ENCODE assay signal across 8 cellular contexts in the genomic region with DNA sequence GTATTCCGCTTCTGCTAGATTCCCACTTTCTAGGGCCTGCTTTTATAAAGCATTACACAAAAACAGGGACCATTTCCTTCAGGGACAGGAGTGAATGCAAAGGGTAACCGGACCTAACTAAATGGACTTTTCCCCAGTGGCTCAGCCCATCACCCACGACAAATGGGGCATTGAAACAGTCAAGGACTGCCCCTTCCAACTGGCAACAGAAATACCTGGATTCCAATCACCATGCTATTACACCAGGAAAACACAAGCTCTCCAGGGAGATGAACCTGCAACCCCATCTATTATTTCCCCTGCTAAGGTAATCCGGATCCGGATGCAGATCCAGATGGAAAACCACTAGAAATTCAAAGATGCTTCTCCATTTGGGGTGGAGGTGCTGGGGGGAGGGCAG. TPM values are rescaled to one million over a fixed set of nuclear protein-coding genes. Genes with fewer than 3 reads are reported as not detected.
A peak's percentile ranks its signal among the peaks of the same experiment; 100 is the strongest.
DNase-seq lines count a peak whose midpoint lies in the region; ATAC-seq and TF ChIP-seq lines count a peak whose summit lies in the region.

No MANE protein-coding gene starts in this region.

- H3K4me1 ChIP-seq in BE2C (peaks cover 5% of the 10 kb centered on the region), mucosa of rectum (ENCODE audit: control insufficient read depth in 2 of 2, insufficient read depth in 2 of 2, low read length in 2 of 2) (peaks cover 15 to 23% of the 10 kb centered on the region in 2 donors)

- H3K4me3 ChIP-seq in BE2C (ENCODE audit: low read depth, low read length), result peak overlapping the region; percentile 92
- H3K4me3 ChIP-seq in HL-60 (replicated peaks; ENCODE audit: insufficient read depth, low read length), result peak overlapping the region; percentile 72
- peak overlapping the region; percentile 87 to 97 for H3K4me3 ChIP-seq in mucosa of rectum (ENCODE audit: low read length in 2 of 2)

- intact Hi-C loops in MCF 10A (cut with micrococcal nuclease), result loop anchor here (2.0 kb wide), 1 partner anchor 251 kb away; a partner anchor contains a TSS

- H3K27ac ChIP-seq in HL-60 (replicated peaks), result peak overlapping the region; percentile 93
- H3K27ac ChIP-seq in mucosa of rectum (ENCODE audit: low read depth in 2 of 2, low read length in 2 of 2), result no peak overlapping the region

- H3K9me3 Mint-ChIP-seq in MCF 10A (ENCODE audit: unreplicated experiment), result no peaks in the 10 kb centered on the region

- peaks cover 30% of the 10 kb centered on the region for H3K36me3 ChIP-seq in BE2C
- no peaks in the 10 kb centered on the region for H3K36me3 ChIP-seq in mucosa of rectum (ENCODE audit: control insufficient read depth in 2 of 2, insufficient read depth in 2 of 2, low read length in 2 of 2)

- H3K27me3 Mint-ChIP-seq in MCF 10A (ENCODE audit: insufficient read depth, unreplicated experiment), result no peaks in the 10 kb centered on the region

- H3K27me3 ChIP-seq in BE2C (no peaks in the 10 kb centered on the region), HL-60 (ENCODE audit: insufficient read depth, poor library complexity, severe bottlenecking) (no peaks in the 10 kb centered on the region), mucosa of rectum (ENCODE audit: control insufficient read depth in 2 of 2, insufficient read depth in 2 of 2, low read length in 2 of 2) (no peaks in the 10 kb centered on the region)

- CTCF ChIA-PET in MCF 10A (lab: Yijun Ruan, JAX), result interaction anchor here (0.6 to 2.2 kb wide), 5 partner anchors 16 to 1344 kb away, joined by 3 to 7 read pairs (median 3); a partner anchor contains a TSS

- BruUV-seq in MCF 10A (replicated peaks; lab: Mats Ljungman, UMichigan), result no TSS peak

- peaks cover 36% of the 10 kb centered on the region for H3K36me3 Mint-ChIP-seq in MCF 10A (ENCODE audit: insufficient read depth, unreplicated experiment)

- ATAC-seq in GM21423 (IDR thresholded peaks at IDR 0.05; ENCODE audit: unreplicated experiment) (no peak), HG03442 (IDR thresholded peaks at IDR 0.05; ENCODE audit: unreplicated experiment) (no peak)

- H3K4me3 Mint-ChIP-seq in MCF 10A (ENCODE audit: unreplicated experiment), result peak overlapping the region; percentile 84

- TF ChIP-seq CTCF in BE2C (IDR thresholded peaks at IDR 0.05; ENCODE audit: low read depth, low read length) (no peak), HL-60 (IDR thresholded peaks at IDR 0.05; ENCODE audit: insufficient read depth, low read length) (no peak), MCF 10A (IDR thresholded peaks at IDR 0.05; ENCODE audit: unreplicated experiment) (no peak)

- POLR2A ChIA-PET in MCF 10A (lab: Yijun Ruan, JAX), result interaction anchor here (0.6 to 4.7 kb wide), 27 partner anchors 10 to 705 kb away, joined by 3 to 79 read pairs (median 6); a partner anchor contains a TSS

- H3K9me3 ChIP-seq in BE2C, result no peaks in the 10 kb centered on the region
- no peaks in the 10 kb centered on the region for H3K9me3 ChIP-seq in mucosa of rectum (ENCODE audit: control insufficient read depth in 2 of 2, low read length in 2 of 2)

- H3K27ac Mint-ChIP-seq in MCF 10A (ENCODE audit: low read depth, unreplicated experiment), result peak overlapping the region; percentile 82

- DNase-seq in BE2C, result no peak
- no peak for DNase-seq in HL-60 (ENCODE audit: low read depth in 1 of 2, low spot score in 1 of 2)
- no peak for DNase-seq in MCF 10A (ENCODE audit: unreplicated experiment)
- DNase-seq in SW 1271 (lab: John Stamatoyannopoulos, UW), result no peak
- no peak for DNase-seq in amniotic stem cell (lab: John Stamatoyannopoulos, UW)

- H3K4me1 Mint-ChIP-seq in MCF 10A (ENCODE audit: insufficient read depth, unreplicated experiment), result peaks cover 17% of the 10 kb centered on the region

- H3K9ac ChIP-seq in mucosa of rectum (ENCODE audit: low read depth in 1 of 2, low read length in 2 of 2), result peak overlapping the region; percentile 65 to 90

RNA-seq across cellular contexts. Expression of a gene that starts 1.0 kb away (rescaled TPM):
- 11.3 TPM for polyA plus RNA-seq in BE2C (2012; ENCODE audit: insufficient read depth, insufficient read length, low read depth)
- total RNA-seq in MCF 10A (2022), result 27.5 and 40.4 TPM in 2 replicates

RNA-seq across cellular contexts. Expression of a gene that starts 1.3 kb away (rescaled TPM):
- 35.6 TPM for polyA plus RNA-seq in BE2C (2012; ENCODE audit: insufficient read depth, insufficient read length, low read depth)
- total RNA-seq in MCF 10A (2022), result 21.9 and 26.5 TPM in 2 replicates

RNA-seq across cellular contexts. Expression of a gene that starts 39.7 kb away (rescaled TPM):
- 231 TPM for polyA plus RNA-seq in BE2C (2012; ENCODE audit: insufficient read depth, insufficient read length, low read depth)
- 84.6 and 88.6 TPM in 2 replicates for total RNA-seq in MCF 10A (2022)
